In the genomic region with DNA sequence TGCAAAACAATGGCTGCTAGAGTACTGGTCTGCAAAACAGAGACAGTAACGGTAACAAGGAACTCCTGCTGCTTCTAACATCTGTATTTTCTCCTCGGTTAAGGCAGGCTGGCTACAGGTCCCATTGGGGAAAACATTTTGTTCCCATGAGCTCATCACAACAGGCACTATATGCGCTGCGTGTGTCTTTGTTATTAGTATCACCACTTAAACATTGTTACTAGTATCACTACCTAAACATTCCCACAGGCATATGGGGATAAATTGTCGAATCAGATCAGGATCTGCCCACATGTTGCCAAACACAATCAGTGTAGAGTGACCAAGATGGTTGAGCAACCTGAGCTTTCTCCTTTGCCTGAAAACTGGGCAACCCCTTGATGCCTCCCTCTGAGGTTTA, we compare ENCODE assay signal across 14 cellular contexts.
"Had no signal": no experiment of that assay in that cellular context is flagged by ENCODE, and none has a peak within 500 bp of the region (broad histone marks: within the 10 kb centered on the region; RNA-seq: fewer than 3 reads in every experiment).

No MANE protein-coding gene starts in this region.

- H3K27me3 Mint-ChIP-seq: activated CD4-positive, alpha-beta memory T cell treated with anti-CD3 and anti-CD28 coated beads for 36 hours; activated naive CD8-positive, alpha-beta T cell had no signal

- H3K27me3 ChIP-seq: SJCRH30, transverse colon had no signal

- H3K36me3 ChIP-seq: SJCRH30, transverse colon had no signal

- H3K27ac ChIP-seq: coronary artery, SJCRH30, skin epidermis, transverse colon had no signal

- DNase-seq: activated CD4-positive, alpha-beta memory T cell treated with anti-CD3 and anti-CD28 coated beads for 36 hours; activated CD4-positive, alpha-beta T cell treated with anti-CD3 and anti-CD28 coated beads for 1 hour; activated gamma-delta T cell; activated T-cell treated with anti-CD3 and anti-CD28 coated beads, Interleukin-2, amount 50 U/mL, for 48 hours; effector CD4-positive, alpha-beta T cell; immature natural killer cell; mesendoderm; nephron progenitor cell; SJCRH30; transverse colon had no signal

- H3K4me3 ChIP-seq: coronary artery, SJCRH30, skin epidermis, transverse colon had no signal

- H3K36me3 Mint-ChIP-seq: activated CD4-positive, alpha-beta memory T cell treated with anti-CD3 and anti-CD28 coated beads for 36 hours; activated naive CD8-positive, alpha-beta T cell; immature natural killer cell had no signal

- H3K27ac Mint-ChIP-seq: activated CD4-positive, alpha-beta memory T cell treated with anti-CD3 and anti-CD28 coated beads for 36 hours; activated naive CD8-positive, alpha-beta T cell; immature natural killer cell; nephron progenitor cell; T-helper 2 cell treated with Interferon-gamma antibody and Interleukin-4, amounts not matched to agents 5 μg/mL and 100 μg/mL, for 36 hours had no signal

- H3K9me3 ChIP-seq: SJCRH30, transverse colon had no signal

- H3K9me3 Mint-ChIP-seq: activated CD4-positive, alpha-beta memory T cell treated with anti-CD3 and anti-CD28 coated beads for 36 hours; immature natural killer cell; nephron progenitor cell; T-helper 2 cell treated with Interferon-gamma antibody and Interleukin-4, amounts not matched to agents 5 μg/mL and 100 μg/mL, for 36 hours had no signal

- H3K4me3 Mint-ChIP-seq: activated CD4-positive, alpha-beta memory T cell treated with anti-CD3 and anti-CD28 coated beads for 36 hours; activated naive CD8-positive, alpha-beta T cell; immature natural killer cell; nephron progenitor cell; T-helper 2 cell treated with Interferon-gamma antibody and Interleukin-4, amounts not matched to agents 5 μg/mL and 100 μg/mL, for 36 hours had no signal
